ENCODE assay signal across 12 cellular contexts in genomic region chr2:226904592-226904991, GRCh38.
DNase-seq lines count a peak whose midpoint lies in the region; ATAC-seq and TF ChIP-seq lines count a peak whose summit lies in the region.
"Had no signal": no experiment of that assay in that cellular context is flagged by ENCODE, and none has a peak within 500 bp of the region (broad histone marks: within the 10 kb centered on the region; RNA-seq: fewer than 3 reads in every experiment).

No MANE protein-coding gene starts in this region.

- H3K9me2 ChIP-seq in OCI-LY7 (ENCODE audit: insufficient read depth, low read length), result no peaks in the 10 kb centered on the region

- H3K4me1 ChIP-seq in OCI-LY7 (ENCODE audit: insufficient read depth, low read length, poor library complexity, severe bottlenecking), result peaks cover 91% of the 10 kb centered on the region

- peak overlapping the region; percentile 98 for H3K27ac ChIP-seq in OCI-LY7 (ENCODE audit: low read depth, low read length, poor library complexity, severe bottlenecking)

- peak overlapping the region; percentile 92 for H3K4me2 ChIP-seq in OCI-LY7 (ENCODE audit: low read length)

- H3K9me3 ChIP-seq in OCI-LY7 (ENCODE audit: low read length), result no peaks in the 10 kb centered on the region

- no peaks in the 10 kb centered on the region for H4K20me1 ChIP-seq in OCI-LY7 (ENCODE audit: insufficient read depth, low read length)

- no TSS peak for BruUV-seq in OCI-LY7 (replicated peaks; lab: Mats Ljungman, UMichigan)

- peaks cover 31% of the 10 kb centered on the region; the same call in 1 of the 2 replicates for H3K79me2 ChIP-seq in OCI-LY7 (ENCODE audit: insufficient read depth, low read depth, low read length)

- H3K36me3 ChIP-seq in OCI-LY7 (ENCODE audit: insufficient read depth, low read length), result peaks cover 1% of the 10 kb centered on the region; the same call in 1 of the 2 replicates

- peak overlapping the region; percentile 70 for H3K4me3 ChIP-seq in OCI-LY7 (ENCODE audit: low read depth, low read length, poor library complexity, severe bottlenecking)

- CTCF ChIA-PET in OCI-LY7 (lab: Charles Lee; ENCODE audit: unreplicated experiment), result interaction anchor here (0.6 to 1.0 kb wide), 2 partner anchors 65 to 69 kb away, joined by 3 read pairs; partner anchors contain the start of gene RHBDD1

- TF ChIP-seq CTCF in GM13977 (IDR thresholded peaks at IDR 0.05; ENCODE audit: extremely low read depth, insufficient read depth, missing control alignments) (no peak), OCI-LY7 (conservative IDR thresholded peaks at IDR 0.05; ENCODE audit: low read length) (no peak)

- POLR2A ChIA-PET in OCI-LY7 (lab: Charles Lee), result interaction anchor here (0.6 to 6.2 kb wide), 13 partner anchors 9 to 213 kb away, joined by 3 to 35 read pairs (median 4); partner anchors contain the start of gene RHBDD1

- DNase-seq in GM13977 (ENCODE audit: low spot score) (peak; percentile 41), OCI-LY7 (ENCODE audit: low spot score) (peak; percentile 20), T-helper 1 cell (no peak), UCSD-AML1 (lab: John Stamatoyannopoulos, UW; ENCODE audit: unreplicated experiment) (no peak), globus pallidus (ENCODE audit: low spot score) (no peak)
- no peak for DNase-seq in activated CD4-positive, alpha-beta T cell treated with anti-CD3 and anti-CD28 coated beads, Interleukin-2, amount 50 U/mL, for 4 hours
- DNase-seq: CD4-positive, CD25-positive, alpha-beta regulatory T cell; NCI-H526 treated with DMSO at 0.1 percent for 48 hours; nephron progenitor cell; trophoblast cell had no signal

- intact Hi-C loops in OCI-LY7 (cut with micrococcal nuclease; ENCODE audit: unreplicated experiment), result loop anchor here (10.0 kb wide), 2 partner anchors 1630 to 1960 kb away; no protein-coding TSS in a partner anchor

- ATAC-seq in GM19395 (IDR thresholded peaks at IDR 0.05; ENCODE audit: unreplicated experiment) (peak; percentile 61), HG02885 (IDR thresholded peaks at IDR 0.05; ENCODE audit: poor library complexity, unreplicated experiment) (peak; percentile 64)

- in situ Hi-C loops in GM13977 (cut with MboI; ENCODE audit: low pct_unique_long_range_greater_than_20kb, low sequenced_read_pairs, unreplicated experiment), result no loop called here

- peak overlapping the region; percentile 85 for H2AFZ ChIP-seq in OCI-LY7 (ENCODE audit: low read length)

Comparison
In these comparisons a context has a peak if more than half of its experiments do, and no peak if none do; other contexts are left out.
1. DNase-seq: peak in GM13977 (single experiment) and OCI-LY7 (single experiment); none in T-helper 1 cell (0 of 5), UCSD-AML1 (single experiment), activated CD4-positive, alpha-beta T cell treated with anti-CD3 and anti-CD28 coated beads, Interleukin-2, amount 50 U/mL, for 4 hours (0 of 2) and globus pallidus (single experiment).